In the genomic region with DNA sequence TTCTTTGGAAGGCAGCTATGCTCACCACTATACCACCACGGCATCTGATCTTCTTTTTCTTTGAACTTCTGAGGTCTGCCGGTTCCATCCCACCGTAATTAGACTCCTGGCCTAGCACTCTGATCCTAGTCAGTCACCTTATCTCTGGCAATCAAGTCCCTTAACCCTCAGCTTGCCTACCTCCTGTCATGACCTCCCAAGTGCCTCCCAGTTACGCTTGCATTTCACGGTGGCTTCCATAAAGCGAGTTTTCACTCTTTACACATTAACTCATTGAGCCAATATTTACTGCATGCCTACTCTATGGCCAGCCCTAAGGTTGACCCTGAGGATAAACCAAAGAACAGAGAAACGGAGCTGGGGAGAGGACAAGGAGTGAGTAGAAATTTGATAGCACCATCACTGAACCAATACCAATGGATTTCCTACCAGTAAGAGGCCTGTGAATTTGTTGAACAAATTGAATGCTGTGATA, we compare ENCODE assay signal across 1 cellular context.
TF ChIP-seq lines count a peak whose summit lies in the region.

No MANE protein-coding gene starts in this region.

TF ChIP-seq in HepG2, 621 proteins besides CTCF, POLR2A, EP300 and RAD21 (continued from another document and continues in another):
- TF ChIP-seq, protein P1, sequence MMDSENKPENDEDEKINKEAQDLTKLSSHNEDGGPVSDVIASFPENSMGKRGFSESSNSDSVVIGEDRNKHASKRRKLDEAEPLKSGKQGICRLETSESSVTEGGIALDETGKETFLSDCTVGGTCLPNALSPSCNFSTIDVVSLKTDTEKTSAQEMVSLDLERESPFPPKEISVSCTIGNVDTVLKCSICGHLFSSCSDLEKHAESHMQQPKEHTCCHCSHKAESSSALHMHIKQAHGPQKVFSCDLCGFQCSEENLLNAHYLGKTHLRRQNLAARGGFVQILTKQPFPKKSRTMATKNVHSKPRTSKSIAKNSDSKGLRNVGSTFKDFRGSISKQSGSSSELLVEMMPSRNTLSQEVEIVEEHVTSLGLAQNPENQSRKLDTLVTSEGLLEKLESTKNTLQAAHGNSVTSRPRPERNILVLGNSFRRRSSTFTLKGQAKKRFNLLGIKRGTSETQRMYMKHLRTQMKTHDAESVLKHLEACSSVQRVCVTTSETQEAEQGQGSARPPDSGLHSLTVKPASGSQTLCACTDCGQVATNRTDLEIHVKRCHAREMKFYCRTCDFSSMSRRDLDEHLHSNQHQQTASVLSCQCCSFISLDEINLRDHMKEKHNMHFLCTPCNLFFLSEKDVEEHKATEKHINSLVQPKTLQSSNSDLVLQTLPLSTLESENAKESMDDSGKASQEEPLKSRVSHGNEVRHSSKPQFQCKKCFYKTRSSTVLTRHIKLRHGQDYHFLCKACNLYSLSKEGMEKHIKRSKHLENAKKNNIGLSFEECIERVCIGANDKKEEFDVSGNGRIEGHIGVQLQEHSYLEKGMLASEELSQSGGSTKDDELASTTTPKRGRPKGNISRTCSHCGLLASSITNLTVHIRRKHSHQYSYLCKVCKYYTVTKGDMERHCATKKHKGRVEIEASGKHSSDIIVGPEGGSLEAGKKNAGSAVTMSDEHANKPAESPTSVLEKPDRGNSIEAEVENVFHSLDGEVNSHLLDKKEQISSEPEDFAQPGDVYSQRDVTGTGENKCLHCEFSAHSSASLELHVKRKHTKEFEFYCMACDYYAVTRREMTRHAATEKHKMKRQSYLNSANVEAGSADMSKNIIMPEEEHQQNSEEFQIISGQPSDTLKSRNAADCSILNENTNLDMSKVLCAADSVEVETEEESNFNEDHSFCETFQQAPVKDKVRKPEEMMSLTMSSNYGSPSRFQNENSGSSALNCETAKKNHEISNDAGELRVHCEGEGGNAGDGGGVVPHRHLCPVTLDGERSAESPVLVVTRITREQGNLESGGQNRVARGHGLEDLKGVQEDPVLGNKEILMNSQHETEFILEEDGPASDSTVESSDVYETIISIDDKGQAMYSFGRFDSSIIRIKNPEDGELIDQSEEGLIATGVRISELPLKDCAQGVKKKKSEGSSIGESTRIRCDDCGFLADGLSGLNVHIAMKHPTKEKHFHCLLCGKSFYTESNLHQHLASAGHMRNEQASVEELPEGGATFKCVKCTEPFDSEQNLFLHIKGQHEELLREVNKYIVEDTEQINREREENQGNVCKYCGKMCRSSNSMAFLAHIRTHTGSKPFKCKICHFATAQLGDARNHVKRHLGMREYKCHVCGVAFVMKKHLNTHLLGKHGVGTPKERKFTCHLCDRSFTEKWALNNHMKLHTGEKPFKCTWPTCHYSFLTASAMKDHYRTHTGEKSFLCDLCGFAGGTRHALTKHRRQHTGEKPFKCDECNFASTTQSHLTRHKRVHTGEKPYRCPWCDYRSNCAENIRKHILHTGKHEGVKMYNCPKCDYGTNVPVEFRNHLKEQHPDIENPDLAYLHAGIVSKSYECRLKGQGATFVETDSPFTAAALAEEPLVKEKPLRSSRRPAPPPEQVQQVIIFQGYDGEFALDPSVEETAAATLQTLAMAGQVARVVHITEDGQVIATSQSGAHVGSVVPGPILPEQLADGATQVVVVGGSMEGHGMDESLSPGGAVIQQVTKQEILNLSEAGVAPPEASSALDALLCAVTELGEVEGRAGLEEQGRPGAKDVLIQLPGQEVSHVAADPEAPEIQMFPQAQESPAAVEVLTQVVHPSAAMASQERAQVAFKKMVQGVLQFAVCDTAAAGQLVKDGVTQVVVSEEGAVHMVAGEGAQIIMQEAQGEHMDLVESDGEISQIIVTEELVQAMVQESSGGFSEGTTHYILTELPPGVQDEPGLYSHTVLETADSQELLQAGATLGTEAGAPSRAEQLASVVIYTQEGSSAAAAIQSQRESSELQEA (CRISPR knock-in tag; IDR thresholded peaks at IDR 0.05; ENCODE audit: not compliant biosample characterization): no peak
- TF ChIP-seq, protein P2, sequence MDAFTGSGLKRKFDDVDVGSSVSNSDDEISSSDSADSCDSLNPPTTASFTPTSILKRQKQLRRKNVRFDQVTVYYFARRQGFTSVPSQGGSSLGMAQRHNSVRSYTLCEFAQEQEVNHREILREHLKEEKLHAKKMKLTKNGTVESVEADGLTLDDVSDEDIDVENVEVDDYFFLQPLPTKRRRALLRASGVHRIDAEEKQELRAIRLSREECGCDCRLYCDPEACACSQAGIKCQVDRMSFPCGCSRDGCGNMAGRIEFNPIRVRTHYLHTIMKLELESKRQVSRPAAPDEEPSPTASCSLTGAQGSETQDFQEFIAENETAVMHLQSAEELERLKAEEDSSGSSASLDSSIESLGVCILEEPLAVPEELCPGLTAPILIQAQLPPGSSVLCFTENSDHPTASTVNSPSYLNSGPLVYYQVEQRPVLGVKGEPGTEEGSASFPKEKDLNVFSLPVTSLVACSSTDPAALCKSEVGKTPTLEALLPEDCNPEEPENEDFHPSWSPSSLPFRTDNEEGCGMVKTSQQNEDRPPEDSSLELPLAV (CRISPR knock-in tag; conservative IDR thresholded peaks at IDR 0.05; ENCODE audit: low read depth): no peak
- TF ChIP-seq TBP (CRISPR knock-in tag; IDR thresholded peaks at IDR 0.05) (no peak), HNRNPUL1 (IDR thresholded peaks at IDR 0.05; ENCODE audit: low read depth, low read length) (no peak), ZNF749 (CRISPR knock-in tag; IDR thresholded peaks at IDR 0.05; ENCODE audit: borderline replicate concordance) (no peak), HDAC6 (IDR thresholded peaks at IDR 0.05; ENCODE audit: low read depth, low read length) (no peak), KLF13 (CRISPR knock-in tag; IDR thresholded peaks at IDR 0.05) (no peak), PRMT3 (CRISPR knock-in tag; IDR thresholded peaks at IDR 0.05; ENCODE audit: borderline replicate concordance, low read depth) (0 out of 2 replicates have a peak, but pooled peaks have one; percentile 27), STAT5B (CRISPR knock-in tag; IDR thresholded peaks at IDR 0.05) (no peak), SMAD1 (CRISPR knock-in tag; IDR thresholded peaks at IDR 0.05; ENCODE audit: borderline replicate concordance, low read depth) (no peak), ZNF670 (CRISPR knock-in tag; IDR thresholded peaks at IDR 0.05; ENCODE audit: borderline replicate concordance) (no peak), MBD4 (IDR thresholded peaks at IDR 0.05; ENCODE audit: borderline replicate concordance, low read length) (no peak), POLR2AphosphoS2 (IDR thresholded peaks at IDR 0.05; ENCODE audit: low read depth, low read length) (no peak), ZC3H13 (CRISPR knock-in tag; IDR thresholded peaks at IDR 0.05) (no peak), POLR2G (IDR thresholded peaks at IDR 0.05; ENCODE audit: low read depth, low read length) (no peak), ATM (IDR thresholded peaks at IDR 0.05; ENCODE audit: borderline replicate concordance) (no peak), PCBP2 (optimal IDR thresholded peaks at IDR 0.05; ENCODE audit: low read depth, low read length, poor library complexity, severe bottlenecking) (no peak), MYNN (CRISPR knock-in tag; IDR thresholded peaks at IDR 0.05; ENCODE audit: low read depth) (no peak), ZZZ3 (CRISPR knock-in tag; IDR thresholded peaks at IDR 0.05; ENCODE audit: borderline replicate concordance) (no peak), RBM39 (IDR thresholded peaks at IDR 0.05; ENCODE audit: low read depth, low read length, poor library complexity, severe bottlenecking) (no peak), RARA (CRISPR knock-in tag; IDR thresholded peaks at IDR 0.05) (peak; percentile 97), FOXO1 (CRISPR knock-in tag; IDR thresholded peaks at IDR 0.05) (peak; percentile 78), NFE2L2 (IDR thresholded peaks at IDR 0.05; ENCODE audit: low read length) (no peak), ZNF263 (CRISPR knock-in tag; IDR thresholded peaks at IDR 0.05) (no peak), ZMYM3 (CRISPR knock-in tag; IDR thresholded peaks at IDR 0.05) (peak; percentile 83)
- TF ChIP-seq, protein P3, sequence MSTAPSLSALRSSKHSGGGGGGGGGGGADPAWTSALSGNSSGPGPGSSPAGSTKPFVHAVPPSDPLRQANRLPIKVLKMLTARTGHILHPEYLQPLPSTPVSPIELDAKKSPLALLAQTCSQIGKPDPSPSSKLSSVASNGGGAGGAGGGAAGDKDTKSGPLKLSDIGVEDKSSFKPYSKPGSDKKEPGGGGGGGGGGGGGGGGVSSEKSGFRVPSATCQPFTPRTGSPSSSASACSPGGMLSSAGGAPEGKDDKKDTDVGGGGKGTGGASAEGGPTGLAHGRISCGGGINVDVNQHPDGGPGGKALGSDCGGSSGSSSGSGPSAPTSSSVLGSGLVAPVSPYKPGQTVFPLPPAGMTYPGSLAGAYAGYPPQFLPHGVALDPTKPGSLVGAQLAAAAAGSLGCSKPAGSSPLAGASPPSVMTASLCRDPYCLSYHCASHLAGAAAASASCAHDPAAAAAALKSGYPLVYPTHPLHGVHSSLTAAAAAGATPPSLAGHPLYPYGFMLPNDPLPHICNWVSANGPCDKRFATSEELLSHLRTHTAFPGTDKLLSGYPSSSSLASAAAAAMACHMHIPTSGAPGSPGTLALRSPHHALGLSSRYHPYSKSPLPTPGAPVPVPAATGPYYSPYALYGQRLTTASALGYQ (CRISPR knock-in tag; IDR thresholded peaks at IDR 0.05): peak; percentile 41; the same call in 1 of the 2 replicates
- TF ChIP-seq, protein P4, sequence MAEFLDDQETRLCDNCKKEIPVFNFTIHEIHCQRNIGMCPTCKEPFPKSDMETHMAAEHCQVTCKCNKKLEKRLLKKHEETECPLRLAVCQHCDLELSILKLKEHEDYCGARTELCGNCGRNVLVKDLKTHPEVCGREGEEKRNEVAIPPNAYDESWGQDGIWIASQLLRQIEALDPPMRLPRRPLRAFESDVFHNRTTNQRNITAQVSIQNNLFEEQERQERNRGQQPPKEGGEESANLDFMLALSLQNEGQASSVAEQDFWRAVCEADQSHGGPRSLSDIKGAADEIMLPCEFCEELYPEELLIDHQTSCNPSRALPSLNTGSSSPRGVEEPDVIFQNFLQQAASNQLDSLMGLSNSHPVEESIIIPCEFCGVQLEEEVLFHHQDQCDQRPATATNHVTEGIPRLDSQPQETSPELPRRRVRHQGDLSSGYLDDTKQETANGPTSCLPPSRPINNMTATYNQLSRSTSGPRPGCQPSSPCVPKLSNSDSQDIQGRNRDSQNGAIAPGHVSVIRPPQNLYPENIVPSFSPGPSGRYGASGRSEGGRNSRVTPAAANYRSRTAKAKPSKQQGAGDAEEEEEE (CRISPR knock-in tag; IDR thresholded peaks at IDR 0.05; ENCODE audit: borderline replicate concordance): no peak
- TF ChIP-seq, protein P5, sequence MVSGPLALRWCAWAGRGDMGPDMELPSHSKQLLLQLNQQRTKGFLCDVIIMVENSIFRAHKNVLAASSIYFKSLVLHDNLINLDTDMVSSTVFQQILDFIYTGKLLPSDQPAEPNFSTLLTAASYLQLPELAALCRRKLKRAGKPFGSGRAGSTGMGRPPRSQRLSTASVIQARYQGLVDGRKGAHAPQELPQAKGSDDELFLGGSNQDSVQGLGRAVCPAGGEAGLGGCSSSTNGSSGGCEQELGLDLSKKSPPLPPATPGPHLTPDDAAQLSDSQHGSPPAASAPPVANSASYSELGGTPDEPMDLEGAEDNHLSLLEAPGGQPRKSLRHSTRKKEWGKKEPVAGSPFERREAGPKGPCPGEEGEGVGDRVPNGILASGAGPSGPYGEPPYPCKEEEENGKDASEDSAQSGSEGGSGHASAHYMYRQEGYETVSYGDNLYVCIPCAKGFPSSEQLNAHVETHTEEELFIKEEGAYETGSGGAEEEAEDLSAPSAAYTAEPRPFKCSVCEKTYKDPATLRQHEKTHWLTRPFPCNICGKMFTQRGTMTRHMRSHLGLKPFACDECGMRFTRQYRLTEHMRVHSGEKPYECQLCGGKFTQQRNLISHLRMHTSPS (CRISPR knock-in tag; IDR thresholded peaks at IDR 0.05; ENCODE audit: low read depth): no peak
- TF ChIP-seq, protein P6, sequence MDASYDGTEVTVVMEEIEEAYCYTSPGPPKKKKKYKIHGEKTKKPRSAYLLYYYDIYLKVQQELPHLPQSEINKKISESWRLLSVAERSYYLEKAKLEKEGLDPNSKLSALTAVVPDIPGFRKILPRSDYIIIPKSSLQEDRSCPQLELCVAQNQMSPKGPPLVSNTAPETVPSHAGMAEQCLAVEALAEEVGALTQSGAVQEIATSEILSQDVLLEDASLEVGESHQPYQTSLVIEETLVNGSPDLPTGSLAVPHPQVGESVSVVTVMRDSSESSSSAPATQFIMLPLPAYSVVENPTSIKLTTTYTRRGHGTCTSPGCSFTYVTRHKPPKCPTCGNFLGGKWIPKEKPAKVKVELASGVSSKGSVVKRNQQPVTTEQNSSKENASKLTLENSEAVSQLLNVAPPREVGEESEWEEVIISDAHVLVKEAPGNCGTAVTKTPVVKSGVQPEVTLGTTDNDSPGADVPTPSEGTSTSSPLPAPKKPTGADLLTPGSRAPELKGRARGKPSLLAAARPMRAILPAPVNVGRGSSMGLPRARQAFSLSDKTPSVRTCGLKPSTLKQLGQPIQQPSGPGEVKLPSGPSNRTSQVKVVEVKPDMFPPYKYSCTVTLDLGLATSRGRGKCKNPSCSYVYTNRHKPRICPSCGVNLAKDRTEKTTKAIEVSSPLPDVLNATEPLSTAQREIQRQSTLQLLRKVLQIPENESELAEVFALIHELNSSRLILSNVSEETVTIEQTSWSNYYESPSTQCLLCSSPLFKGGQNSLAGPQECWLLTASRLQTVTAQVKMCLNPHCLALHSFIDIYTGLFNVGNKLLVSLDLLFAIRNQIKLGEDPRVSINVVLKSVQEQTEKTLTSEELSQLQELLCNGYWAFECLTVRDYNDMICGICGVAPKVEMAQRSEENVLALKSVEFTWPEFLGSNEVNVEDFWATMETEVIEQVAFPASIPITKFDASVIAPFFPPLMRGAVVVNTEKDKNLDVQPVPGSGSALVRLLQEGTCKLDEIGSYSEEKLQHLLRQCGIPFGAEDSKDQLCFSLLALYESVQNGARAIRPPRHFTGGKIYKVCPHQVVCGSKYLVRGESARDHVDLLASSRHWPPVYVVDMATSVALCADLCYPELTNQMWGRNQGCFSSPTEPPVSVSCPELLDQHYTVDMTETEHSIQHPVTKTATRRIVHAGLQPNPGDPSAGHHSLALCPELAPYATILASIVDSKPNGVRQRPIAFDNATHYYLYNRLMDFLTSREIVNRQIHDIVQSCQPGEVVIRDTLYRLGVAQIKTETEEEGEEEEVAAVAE (CRISPR knock-in tag; IDR thresholded peaks at IDR 0.05; ENCODE audit: borderline replicate concordance): no peak
- TF ChIP-seq, protein P7, sequence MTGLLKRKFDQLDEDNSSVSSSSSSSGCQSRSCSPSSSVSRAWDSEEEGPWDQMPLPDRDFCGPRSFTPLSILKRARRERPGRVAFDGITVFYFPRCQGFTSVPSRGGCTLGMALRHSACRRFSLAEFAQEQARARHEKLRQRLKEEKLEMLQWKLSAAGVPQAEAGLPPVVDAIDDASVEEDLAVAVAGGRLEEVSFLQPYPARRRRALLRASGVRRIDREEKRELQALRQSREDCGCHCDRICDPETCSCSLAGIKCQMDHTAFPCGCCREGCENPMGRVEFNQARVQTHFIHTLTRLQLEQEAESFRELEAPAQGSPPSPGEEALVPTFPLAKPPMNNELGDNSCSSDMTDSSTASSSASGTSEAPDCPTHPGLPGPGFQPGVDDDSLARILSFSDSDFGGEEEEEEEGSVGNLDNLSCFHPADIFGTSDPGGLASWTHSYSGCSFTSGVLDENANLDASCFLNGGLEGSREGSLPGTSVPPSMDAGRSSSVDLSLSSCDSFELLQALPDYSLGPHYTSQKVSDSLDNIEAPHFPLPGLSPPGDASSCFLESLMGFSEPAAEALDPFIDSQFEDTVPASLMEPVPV (CRISPR knock-in tag; IDR thresholded peaks at IDR 0.05): no peak
- TF ChIP-seq, protein P8, sequence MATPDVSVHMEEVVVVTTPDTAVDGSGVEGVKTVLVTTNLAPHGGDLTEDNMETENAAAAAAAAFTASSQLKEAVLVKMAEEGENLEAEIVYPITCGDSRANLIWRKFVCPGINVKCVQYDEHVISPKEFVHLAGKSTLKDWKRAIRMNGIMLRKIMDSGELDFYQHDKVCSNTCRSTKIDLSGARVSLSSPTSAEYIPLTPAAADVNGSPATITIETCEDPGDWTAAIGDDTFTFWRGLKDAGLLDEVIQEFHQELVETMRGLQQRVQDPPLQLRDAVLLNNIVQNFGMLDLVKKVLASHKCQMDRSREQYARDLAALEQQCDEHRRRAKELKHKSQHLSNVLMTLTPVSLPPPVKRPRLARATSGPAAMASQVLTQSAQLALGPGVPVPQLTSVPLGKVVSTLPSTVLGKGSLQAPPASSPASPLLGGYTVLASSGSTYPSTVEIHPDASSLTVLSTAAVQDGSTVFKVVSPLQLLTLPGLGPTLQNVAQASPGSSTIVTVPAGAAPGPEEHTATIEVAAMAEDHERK (CRISPR knock-in tag; IDR thresholded peaks at IDR 0.05; ENCODE audit: low read depth): no peak
